ENCODE assay signal across 28 cellular contexts in the genomic region with DNA sequence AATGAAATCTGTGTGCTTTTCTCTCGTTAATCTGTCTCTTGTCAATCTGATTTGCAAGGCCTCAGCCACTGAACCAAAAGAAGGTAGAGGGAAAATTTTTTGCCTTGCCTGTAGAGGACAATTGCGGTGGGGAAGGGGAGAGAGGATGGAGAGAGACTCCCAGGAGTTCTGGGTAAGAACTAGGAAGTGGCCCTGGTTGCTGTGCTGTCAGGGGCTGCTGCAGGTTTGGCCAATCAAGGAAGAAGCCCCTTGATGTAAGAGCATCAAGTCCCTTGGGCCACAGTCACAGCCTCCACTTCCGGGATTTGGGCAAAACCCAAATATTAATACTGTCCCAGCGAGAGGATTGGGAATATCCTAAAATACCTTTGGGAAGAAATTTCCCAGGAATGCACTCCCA. TPM values are rescaled to one million over a fixed set of nuclear protein-coding genes. Genes with fewer than 3 reads are reported as not detected.
DNase-seq lines count a peak whose midpoint lies in the region; ATAC-seq and TF ChIP-seq lines count a peak whose summit lies in the region.
"Had no signal": no experiment of that assay in that cellular context is flagged by ENCODE, and none has a peak within 500 bp of the region (broad histone marks: within the 10 kb centered on the region; RNA-seq: fewer than 3 reads in every experiment).

No MANE protein-coding gene starts in this region.

- no peaks in the 10 kb centered on the region for H3K36me3 ChIP-seq in Loucy (ENCODE audit: insufficient read depth, low read length)
- H3K36me3 ChIP-seq in spleen = peaks cover 0 to 76% (median 42%) of the 10 kb centered on the region in 6 donors
- no peaks in the 10 kb centered on the region for H3K36me3 ChIP-seq in PC-3 (ENCODE audit: low read depth, low read length)
- peaks cover 8 to 35% (median 17%) of the 10 kb centered on the region in 4 donors for H3K36me3 ChIP-seq in upper lobe of left lung
- H3K36me3 ChIP-seq: breast epithelium, HAP-1 had no signal

- H3K79me2 ChIP-seq in Loucy (ENCODE audit: insufficient read depth, low read length) (no peaks in the 10 kb centered on the region), PC-3 (ENCODE audit: low read length) (no peaks in the 10 kb centered on the region)

- peaks cover 57% of the 10 kb centered on the region for H3K36me3 Mint-ChIP-seq in T-helper 2 cell treated with Interferon-gamma antibody and Interleukin-4, amounts not matched to agents 5 μg/mL and 100 μg/mL, for 36 hours (ENCODE audit: low read depth)
- H3K36me3 Mint-ChIP-seq in effector memory CD8-positive, alpha-beta T cell (ENCODE audit: insufficient read depth) = peaks cover 81% of the 10 kb centered on the region

- ATAC-seq in effector memory CD8-positive, alpha-beta T cell (replicated peaks) = no peak
- ATAC-seq in GM21526 (IDR thresholded peaks at IDR 0.05; ENCODE audit: low FRiP score, unreplicated experiment) = no peak
- ATAC-seq in PC-3 = no peak
- ATAC-seq in upper lobe of left lung (ENCODE audit: low FRiP score in 2 of 2) = no peak
- ATAC-seq: activated CD4-positive, CD25-positive, alpha-beta regulatory T cell treated with anti-CD3 and anti-CD28 coated beads, Interleukin-2, amount 50 U/mL, for 24 hours; right lobe of liver; Right ventricle myocardium inferior; stimulated activated naive CD8-positive, alpha-beta T cell treated with anti-CD3 and anti-CD28 coated beads, Interleukin-15, Interleukin-2, amounts not matched to agents 100 U/mL and 50 U/mL, for 24 hours had no signal

- TF ChIP-seq EP300 in upper lobe of left lung (IDR thresholded peaks at IDR 0.05) = no peak

- TF ChIP-seq POLR2A in spleen (IDR thresholded peaks at IDR 0.05) = no peak
- TF ChIP-seq POLR2A in upper lobe of left lung (IDR thresholded peaks at IDR 0.05) = no peak

- H3F3A ChIP-seq in Loucy (ENCODE audit: low read depth) = no peaks in the 10 kb centered on the region; the same call in 1 of the 2 replicates
- no peaks in the 10 kb centered on the region for H3F3A ChIP-seq in PC-3 (ENCODE audit: low read length, unreplicated experiment)

- CTCF ChIA-PET in PC-3 (lab: Charles Lee) = no interaction called here

- peaks cover 2% of the 10 kb centered on the region for H3K27me3 Mint-ChIP-seq in T-helper 2 cell treated with Interferon-gamma antibody and Interleukin-4, amounts not matched to agents 5 μg/mL and 100 μg/mL, for 36 hours (ENCODE audit: low read depth)
- H3K27me3 Mint-ChIP-seq in effector memory CD8-positive, alpha-beta T cell = no peaks in the 10 kb centered on the region
- H3K27me3 Mint-ChIP-seq: activated CD4-positive, alpha-beta memory T cell treated with anti-CD3 and anti-CD28 coated beads, Interleukin-2, amount 10 ng/mL, durations not matched to agents 7 days and 5 days had no signal

- peaks cover 41% of the 10 kb centered on the region for H3K4me1 Mint-ChIP-seq in T-helper 2 cell treated with Interferon-gamma antibody and Interleukin-4, amounts not matched to agents 5 μg/mL and 100 μg/mL, for 36 hours (ENCODE audit: low read depth)
- peaks cover 45 to 71% of the 10 kb centered on the region in 2 donors for H3K4me1 Mint-ChIP-seq in effector memory CD8-positive, alpha-beta T cell (ENCODE audit: low read depth in 2 of 2)

- H3K9me2 ChIP-seq in Loucy (replicated peaks; ENCODE audit: low read depth, low read length) (no peaks in the 10 kb centered on the region), PC-3 (replicated peaks; ENCODE audit: low read length) (no peaks in the 10 kb centered on the region)

- H3K4me2 ChIP-seq in Loucy (ENCODE audit: low read depth, low read length, poor library complexity, severe bottlenecking) (peak overlapping the region; percentile 56), PC-3 (ENCODE audit: low read length) (no peak overlapping the region)

- H4K20me1 ChIP-seq in Loucy (ENCODE audit: insufficient read depth, low read length, poor library complexity, severe bottlenecking) (no peaks in the 10 kb centered on the region), PC-3 (ENCODE audit: low read length) (no peaks in the 10 kb centered on the region)

- H3K9me3 ChIP-seq in Loucy (ENCODE audit: insufficient read depth, low read depth, low read length) (no peaks in the 10 kb centered on the region), spleen (no peaks in the 10 kb centered on the region), PC-3 (ENCODE audit: low read length) (no peaks in the 10 kb centered on the region), upper lobe of left lung (no peaks in the 10 kb centered on the region)
- H3K9me3 ChIP-seq: breast epithelium, esophagus muscularis mucosa, HAP-1, left ventricle myocardium inferior, right lobe of liver, thyroid gland had no signal

- peak overlapping the region; percentile 60 for H3K27ac Mint-ChIP-seq in T-helper 2 cell treated with Interferon-gamma antibody and Interleukin-4, amounts not matched to agents 5 μg/mL and 100 μg/mL, for 36 hours
- H3K27ac Mint-ChIP-seq in effector memory CD8-positive, alpha-beta T cell = peak overlapping the region; percentile 94 to 96
- H3K27ac Mint-ChIP-seq: endodermal cell had no signal

- H3K4me3 ChIP-seq in Loucy (ENCODE audit: low read length, poor library complexity, severe bottlenecking) (no peak overlapping the region), spleen (no peak overlapping the region), PC-3 (ENCODE audit: low read length) (no peak overlapping the region), upper lobe of left lung (no peak overlapping the region)
- H3K4me3 ChIP-seq: breast epithelium, esophagus muscularis mucosa, HAP-1, left ventricle myocardium inferior, right lobe of liver, thyroid gland had no signal

- no peaks in the 10 kb centered on the region for H3K9me3 Mint-ChIP-seq in T-helper 2 cell treated with Interferon-gamma antibody and Interleukin-4, amounts not matched to agents 5 μg/mL and 100 μg/mL, for 36 hours
- H3K9me3 Mint-ChIP-seq in effector memory CD8-positive, alpha-beta T cell = no peaks in the 10 kb centered on the region
- H3K9me3 Mint-ChIP-seq: activated CD4-positive, alpha-beta memory T cell treated with anti-CD3 and anti-CD28 coated beads, Interleukin-2, amount 10 ng/mL, durations not matched to agents 7 days and 5 days; endodermal cell had no signal

- no TSS peak for BruUV-seq in PC-3 (replicated peaks; lab: Mats Ljungman, UMichigan)

- POLR2A ChIA-PET in PC-3 (lab: Charles Lee; ENCODE audit: unreplicated experiment) = no interaction called here

- H3K9ac ChIP-seq in Loucy (ENCODE audit: low read depth, low read length, poor library complexity, severe bottlenecking) (no peak overlapping the region), PC-3 (ENCODE audit: low read length) (no peak overlapping the region)

- no peak overlapping the region for H2AFZ ChIP-seq in Loucy (ENCODE audit: low read length)
- H2AFZ ChIP-seq in PC-3 (ENCODE audit: low read length) = no peak overlapping the region

- H3K27ac ChIP-seq in spleen (peak overlapping the region in 7 of 8 donors; percentile 42 to 74 (median 60)), PC-3 (ENCODE audit: low read length) (no peak overlapping the region), upper lobe of left lung (no peak overlapping the region)
- H3K27ac ChIP-seq: 22Rv1, breast epithelium, esophagus muscularis mucosa, HL-60, left ventricle myocardium inferior, right lobe of liver, thyroid gland had no signal

- H3K27me3 ChIP-seq in Loucy (ENCODE audit: insufficient read depth, low read length, poor library complexity, severe bottlenecking) (no peaks in the 10 kb centered on the region), spleen (replicated peaks in 1 of 7) (no peaks in the 10 kb centered on the region), PC-3 (ENCODE audit: low read length) (no peaks in the 10 kb centered on the region), upper lobe of left lung (no peaks in the 10 kb centered on the region)
- H3K27me3 ChIP-seq: breast epithelium, esophagus muscularis mucosa, right lobe of liver, thyroid gland had no signal

- intact Hi-C loops in spleen (cut with DNase I; ENCODE audit: low total_unique reads) = no loop called here
- intact Hi-C loops in PC-3 (cut with micrococcal nuclease) = no loop called here

- 84 to 93% (median 90%) methylated on average over 4 of the region's 4 CpGs for WGBS in spleen, 5 donors
- WGBS in upper lobe of left lung, 2 donors = 98% methylated on average over 4 of the region's 4 CpGs

- no peak for DNase-seq in T-helper 2 cell treated with Interferon-gamma antibody and Interleukin-4, amounts not matched to agents 5 μg/mL and 100 μg/mL, for 36 hours (ENCODE audit: low spot score)
- DNase-seq in T-helper 2 cell (no peak), spleen (peak; percentile 57), PC-3 (no peak), upper lobe of left lung (no peak)
- no peak for DNase-seq in effector memory CD8-positive, alpha-beta T cell
- DNase-seq: activated CD4-positive, alpha-beta memory T cell treated with anti-CD3 and anti-CD28 coated beads, Interleukin-2, amount 10 ng/mL, durations not matched to agents 7 days and 5 days; amygdala; Calu3; EL; endodermal cell; left ventricle myocardium inferior; NCI-H1105; NCI-H2029 treated with DMSO at 0.1 percent for 48 hours; NCI-H226; right lobe of liver; stimulated activated CD4-positive, alpha-beta T cell treated with anti-CD3 and anti-CD28 coated beads, Interleukin-4, amount 100 ng/mL, for 4 hours; stimulated activated naive CD8-positive, alpha-beta T cell treated with anti-CD3 and anti-CD28 coated beads, Interleukin-15, Interleukin-2, amounts not matched to agents 100 U/mL and 50 U/mL, for 24 hours; thyroid gland had no signal

- TF ChIP-seq CTCF in Loucy (conservative IDR thresholded peaks at IDR 0.05; ENCODE audit: low read length) (no peak), spleen (IDR thresholded peaks at IDR 0.05 in 8 of 11, conservative IDR thresholded peaks at IDR 0.05 in 3 of 11) (no peak), PC-3 (conservative IDR thresholded peaks at IDR 0.05; ENCODE audit: low read depth, low read length) (no peak), upper lobe of left lung (IDR thresholded peaks at IDR 0.05) (no peak)

- H3K4me1 ChIP-seq in Loucy (ENCODE audit: insufficient read depth, low read length, poor library complexity, severe bottlenecking) = peaks cover 55% of the 10 kb centered on the region
- H3K4me1 ChIP-seq in spleen = peaks cover 27 to 87% (median 59%) of the 10 kb centered on the region in 6 donors
- H3K4me1 ChIP-seq in PC-3 (ENCODE audit: insufficient read depth, low read length) = no peaks in the 10 kb centered on the region
- peaks cover 7 to 18% (median 8%) of the 10 kb centered on the region in 4 donors for H3K4me1 ChIP-seq in upper lobe of left lung
- H3K4me1 ChIP-seq: breast epithelium, esophagus muscularis mucosa had no signal

- H3K4me3 Mint-ChIP-seq in T-helper 2 cell treated with Interferon-gamma antibody and Interleukin-4, amounts not matched to agents 5 μg/mL and 100 μg/mL, for 36 hours = no peak overlapping the region
- no peak overlapping the region for H3K4me3 Mint-ChIP-seq in effector memory CD8-positive, alpha-beta T cell
- H3K4me3 Mint-ChIP-seq: activated CD4-positive, alpha-beta memory T cell treated with anti-CD3 and anti-CD28 coated beads, Interleukin-2, amount 10 ng/mL, durations not matched to agents 7 days and 5 days; endodermal cell had no signal

RNA-seq across cellular contexts. Expression of a gene that starts 43.3 kb away (rescaled TPM):
- total RNA-seq in spleen (10 to 100 TPM; 50.3 to 75.6 (median 63.0) TPM), PC-3 (2014; rRNA removed) (0.58 and 2.4 TPM in 2 replicates), upper lobe of left lung (10 to 100 TPM; 10.6 to 39.8 (median 28.1) TPM)
- polyA plus RNA-seq in spleen = 10 to 100 TPM in 1 of 3 donors, 1 to 10 TPM in 2; 5.3 to 10.1 (median 6.1) TPM

Comparison
In these comparisons a context has a peak if more than half of its experiments do, and no peak if none do; other contexts are left out.
1. H3K27ac ChIP-seq: peak in spleen (7 of 8); none in PC-3 (single experiment) and upper lobe of left lung (0 of 4).